15 cellular contexts compared by ENCODE assay signal in genomic region chr9:97675655-97676054, GRCh38. TPM values are rescaled to one million over a fixed set of nuclear protein-coding genes. Genes with fewer than 3 reads are reported as not detected.
A peak's percentile ranks its signal among the peaks of the same experiment; 100 is the strongest.
DNase-seq lines count a peak whose midpoint lies in the region; ATAC-seq and TF ChIP-seq lines count a peak whose summit lies in the region.
"Had no signal": no experiment of that assay in that cellular context is flagged by ENCODE, and none has a peak within 500 bp of the region (broad histone marks: within the 10 kb centered on the region; RNA-seq: fewer than 3 reads in every experiment).

No MANE protein-coding gene starts in this region.

- no peaks in the 10 kb centered on the region for H3K27me3 Mint-ChIP-seq in stimulated activated naive CD8-positive, alpha-beta T cell treated with anti-CD3 and anti-CD28 coated beads, Interleukin-15, amount 100 ng/mL, for 72 hours
- H3K27me3 Mint-ChIP-seq in activated naive CD8-positive, alpha-beta T cell treated with anti-CD3 and anti-CD28 coated beads, Interleukin-2, amount 50 U/mL, for 24 hours: no peaks in the 10 kb centered on the region
- no peaks in the 10 kb centered on the region for H3K27me3 Mint-ChIP-seq in nephron progenitor cell (ENCODE audit: low read depth, poor library complexity)

- peak; percentile 40 for ATAC-seq in stimulated activated naive CD8-positive, alpha-beta T cell treated with anti-CD3 and anti-CD28 coated beads, Interleukin-15, Interleukin-2, amounts not matched to agents 100 U/mL and 50 U/mL, for 24 hours
- no peak for ATAC-seq in stimulated activated naive CD8-positive, alpha-beta T cell treated with anti-CD3 and anti-CD28 coated beads, Interleukin-15, amount 100 ng/mL, for 72 hours
- peak; percentile 66 for ATAC-seq in HG02763 (IDR thresholded peaks at IDR 0.05; ENCODE audit: unreplicated experiment)
- peak; percentile 38 for ATAC-seq in activated naive CD8-positive, alpha-beta T cell treated with anti-CD3 and anti-CD28 coated beads, Interleukin-2, amount 50 U/mL, for 24 hours
- ATAC-seq in GM19455 (IDR thresholded peaks at IDR 0.05; ENCODE audit: unreplicated experiment): no peak
- ATAC-seq: HCT116, K562 had no signal

- H3K4me1 Mint-ChIP-seq in stimulated activated naive CD8-positive, alpha-beta T cell treated with anti-CD3 and anti-CD28 coated beads, Interleukin-15, amount 100 ng/mL, for 72 hours: peaks cover 8% of the 10 kb centered on the region
- H3K4me1 Mint-ChIP-seq in activated naive CD8-positive, alpha-beta T cell treated with anti-CD3 and anti-CD28 coated beads, Interleukin-2, amount 50 U/mL, for 24 hours: peaks cover 10% of the 10 kb centered on the region
- no peaks in the 10 kb centered on the region for H3K4me1 Mint-ChIP-seq in nephron progenitor cell
- H3K4me1 Mint-ChIP-seq: neural crest cell had no signal

- no peak overlapping the region for H3K4me3 Mint-ChIP-seq in stimulated activated naive CD8-positive, alpha-beta T cell treated with anti-CD3 and anti-CD28 coated beads, Interleukin-15, amount 100 ng/mL, for 72 hours
- no peak overlapping the region for H3K4me3 Mint-ChIP-seq in activated naive CD8-positive, alpha-beta T cell treated with anti-CD3 and anti-CD28 coated beads, Interleukin-2, amount 50 U/mL, for 24 hours
- H3K4me3 Mint-ChIP-seq in nephron progenitor cell: no peak overlapping the region
- H3K4me3 Mint-ChIP-seq: neural crest cell had no signal

- no peak overlapping the region for H3K27ac Mint-ChIP-seq in stimulated activated naive CD8-positive, alpha-beta T cell treated with anti-CD3 and anti-CD28 coated beads, Interleukin-15, amount 100 ng/mL, for 72 hours
- no peak overlapping the region for H3K27ac Mint-ChIP-seq in activated naive CD8-positive, alpha-beta T cell treated with anti-CD3 and anti-CD28 coated beads, Interleukin-2, amount 50 U/mL, for 24 hours
- H3K27ac Mint-ChIP-seq in nephron progenitor cell: no peak overlapping the region

- peaks cover 73% of the 10 kb centered on the region for H3K36me3 Mint-ChIP-seq in activated naive CD8-positive, alpha-beta T cell treated with anti-CD3 and anti-CD28 coated beads, Interleukin-2, amount 50 U/mL, for 24 hours (ENCODE audit: low read depth)
- peaks cover 41% of the 10 kb centered on the region for H3K36me3 Mint-ChIP-seq in nephron progenitor cell (ENCODE audit: low read depth)

- H3K9me3 Mint-ChIP-seq in stimulated activated naive CD8-positive, alpha-beta T cell treated with anti-CD3 and anti-CD28 coated beads, Interleukin-15, amount 100 ng/mL, for 72 hours: no peaks in the 10 kb centered on the region
- H3K9me3 Mint-ChIP-seq in activated naive CD8-positive, alpha-beta T cell treated with anti-CD3 and anti-CD28 coated beads, Interleukin-2, amount 50 U/mL, for 24 hours: no peaks in the 10 kb centered on the region
- no peaks in the 10 kb centered on the region for H3K9me3 Mint-ChIP-seq in nephron progenitor cell
- H3K9me3 Mint-ChIP-seq: neural crest cell had no signal

- no peak for TF ChIP-seq CTCF in nephron progenitor cell (IDR thresholded peaks at IDR 0.05)

- no peak for DNase-seq in stimulated activated naive CD8-positive, alpha-beta T cell treated with anti-CD3 and anti-CD28 coated beads, Interleukin-15, Interleukin-2, amounts not matched to agents 100 U/mL and 50 U/mL, for 24 hours
- DNase-seq in stimulated activated naive CD8-positive, alpha-beta T cell treated with anti-CD3 and anti-CD28 coated beads, Interleukin-15, amount 100 ng/mL, for 72 hours: no peak
- no peak for DNase-seq in activated naive CD8-positive, alpha-beta T cell treated with anti-CD3 and anti-CD28 coated beads, Interleukin-2, amount 50 U/mL, for 24 hours
- no peak for DNase-seq in mucosa of gallbladder (ENCODE audit: low spot score)
- no peak for DNase-seq in UCSD-AML1 (lab: John Stamatoyannopoulos, UW; ENCODE audit: unreplicated experiment)
- DNase-seq in nephron progenitor cell: no peak
- DNase-seq: esophagus squamous epithelium, NCI-H1105, NCI-H2171, retina had no signal

RNA-seq across cellular contexts. Expression of gene XPA, which starts 21.5 kb away (rescaled TPM):
- total RNA-seq in mucosa of gallbladder: 13.5 TPM

RNA-seq across cellular contexts. Expression of gene NCBP1, which starts 42.0 kb away (rescaled TPM):
- total RNA-seq in mucosa of gallbladder: 23.9 TPM

RNA-seq across cellular contexts. Expression of gene TSTD2, which starts 42.5 kb away (rescaled TPM):
- total RNA-seq in mucosa of gallbladder: 21.6 TPM

Comparison
In these comparisons a context has a peak if more than half of its experiments do, and no peak if none do; other contexts are left out.
1. ATAC-seq: peak in stimulated activated naive CD8-positive, alpha-beta T cell treated with anti-CD3 and anti-CD28 coated beads, Interleukin-15, Interleukin-2, amounts not matched to agents 100 U/mL and 50 U/mL, for 24 hours (single experiment), HG02763 (single experiment) and activated naive CD8-positive, alpha-beta T cell treated with anti-CD3 and anti-CD28 coated beads, Interleukin-2, amount 50 U/mL, for 24 hours (single experiment); none in stimulated activated naive CD8-positive, alpha-beta T cell treated with anti-CD3 and anti-CD28 coated beads, Interleukin-15, amount 100 ng/mL, for 72 hours (single experiment) and GM19455 (single experiment).